Comparison of ENCODE assay signal across 20 cellular contexts in genomic region chr7:2487586-2488271, GRCh38. TPM values are rescaled to one million over a fixed set of nuclear protein-coding genes. Genes with fewer than 3 reads are reported as not detected.
DNase-seq lines count a peak whose midpoint lies in the region; ATAC-seq and TF ChIP-seq lines count a peak whose summit lies in the region.
"Had no signal": no experiment of that assay in that cellular context is flagged by ENCODE, and none has a peak within 500 bp of the region (broad histone marks: within the 10 kb centered on the region; RNA-seq: fewer than 3 reads in every experiment).

No MANE protein-coding gene starts in this region.

- H3K9ac ChIP-seq in BLaER1 treated with 17β-estradiol and CSF1 and Interleukin-3, amounts not matched to agents 10 nM and 100 nM = peak overlapping the region in 8 of 11 experiments; percentile 2 to 65 (median 35); a peak in 11 of 22 replicates

- in situ Hi-C loops in gastrocnemius medialis (cut with MboI; ENCODE audit: low sequenced_read_pairs in 4 of 4) = no loop called here

- H3K4me2 ChIP-seq in BLaER1 treated with 17β-estradiol and CSF1 and Interleukin-3, amounts not matched to agents 10 nM and 100 nM = peak overlapping the region; percentile 45 to 93 (median 86)

- peak overlapping the region in 6 of 11 experiments; percentile 27 to 74 (median 60); a peak in 11 of 22 replicates for H3K27ac ChIP-seq in BLaER1 treated with 17β-estradiol and CSF1 and Interleukin-3, amounts not matched to agents 10 nM and 100 nM
- H3K27ac ChIP-seq in SJCRH30 (no peak overlapping the region), gastrocnemius medialis (peak overlapping the region; percentile 25 to 73 (median 58))
- H3K27ac ChIP-seq: SJSA1 had no signal

- H3K36me3 Mint-ChIP-seq in T-helper 17 cell (ENCODE audit: low read depth) = peaks cover 3% of the 10 kb centered on the region
- H3K36me3 Mint-ChIP-seq: activated CD8-positive, alpha-beta memory T cell treated with anti-CD3 and anti-CD28 coated beads, Interleukin-2, amount 10 ng/mL, durations not matched to agents 7 days and 5 days had no signal

- no peak for TF ChIP-seq POLR2A in gastrocnemius medialis (IDR thresholded peaks at IDR 0.05)

- no peaks in the 10 kb centered on the region for H3K36me3 ChIP-seq in BLaER1 treated with 17β-estradiol and CSF1 and Interleukin-3, amounts not matched to agents 10 nM and 100 nM
- H3K36me3 ChIP-seq in SJCRH30 (no peaks in the 10 kb centered on the region), gastrocnemius medialis (no peaks in the 10 kb centered on the region)
- H3K36me3 ChIP-seq: SJSA1 had no signal

- no peaks in the 10 kb centered on the region for H3K27me3 Mint-ChIP-seq in T-helper 17 cell

- peaks cover 4 to 8% (median 5%) of the 10 kb centered on the region in 11 experiments; a peak in 16 of 22 replicates for H3K9me3 ChIP-seq in BLaER1 treated with 17β-estradiol and CSF1 and Interleukin-3, amounts not matched to agents 10 nM and 100 nM (replicated peaks in 1 of 11)
- peaks cover 4% of the 10 kb centered on the region; the same call in 1 of the 2 replicates for H3K9me3 ChIP-seq in SJCRH30 (replicated peaks)
- H3K9me3 ChIP-seq in gastrocnemius medialis = no peaks in the 10 kb centered on the region
- no peaks in the 10 kb centered on the region for H3K9me3 ChIP-seq in T-helper 17 cell (ENCODE audit: control insufficient read depth, low read length, poor library complexity, severe bottlenecking)
- H3K9me3 ChIP-seq: SJSA1 had no signal

- intact Hi-C loops in left cardiac atrium (cut with DNase I) = no loop called here
- intact Hi-C loops in gastrocnemius medialis (cut with DNase I; ENCODE audit: low total_unique reads) = no loop called here

- no peak overlapping the region for H3K4me3 Mint-ChIP-seq in T-helper 17 cell
- H3K4me3 Mint-ChIP-seq: activated CD8-positive, alpha-beta memory T cell treated with anti-CD3 and anti-CD28 coated beads, Interleukin-2, amount 10 ng/mL, durations not matched to agents 7 days and 5 days had no signal

- peaks cover 0 to 10% (median 0%) of the 10 kb centered on the region in 11 experiments; a peak in 3 of 22 replicates for H3K27me3 ChIP-seq in BLaER1 treated with 17β-estradiol and CSF1 and Interleukin-3, amounts not matched to agents 10 nM and 100 nM
- H3K27me3 ChIP-seq in SJCRH30 = no peaks in the 10 kb centered on the region
- H3K27me3 ChIP-seq in gastrocnemius medialis = peaks cover 0 to 8% (median 6%) of the 10 kb centered on the region in 3 donors
- H3K27me3 ChIP-seq: SJSA1 had no signal

- H4K20me1 ChIP-seq in BLaER1 treated with 17β-estradiol and CSF1 and Interleukin-3, amounts not matched to agents 10 nM and 100 nM = no peaks in the 10 kb centered on the region

- peak; percentile 77 to 82 for DNase-seq in SJCRH30
- DNase-seq in left cardiac atrium = no peak
- peak in 1 of 2 donors; percentile 48 for DNase-seq in gastrocnemius medialis
- no peak for DNase-seq in activated CD4-positive, alpha-beta T cell treated with anti-CD3 and anti-CD28 coated beads for 1 hour
- DNase-seq in T-helper 17 cell = no peak
- no peak for DNase-seq in dermis blood vessel endothelial cell
- DNase-seq: activated CD8-positive, alpha-beta memory T cell treated with anti-CD3 and anti-CD28 coated beads, Interleukin-2, amount 10 ng/mL, durations not matched to agents 7 days and 5 days; activated effector memory CD4-positive, alpha-beta T cell treated with anti-CD3 and anti-CD28 coated beads, Interleukin-2, amount 50 U/mL, for 16 hours; anterior cingulate cortex; erythroblast; NCI-H187 treated with DMSO at 0.1 percent for 48 hours; NCI-H524; posterior cingulate gyrus; stimulated activated CD4-positive, alpha-beta T cell treated with anti-CD3 and anti-CD28 coated beads, Interleukin-15, amount 100 ng/mL, for 24 hours had no signal

- ATAC-seq in left cardiac atrium = peak; percentile 25 to 79
- ATAC-seq in gastrocnemius medialis = no peak
- no peak for ATAC-seq in HG02678 (IDR thresholded peaks at IDR 0.05; ENCODE audit: unreplicated experiment)
- no peak for ATAC-seq in T-helper 17 cell
- ATAC-seq: activated CD4-positive, CD25-positive, alpha-beta regulatory T cell treated with anti-CD3 and anti-CD28 coated beads, Interleukin-2, amount 50 U/mL, for 24 hours; activated CD8-positive, alpha-beta memory T cell treated with anti-CD3 and anti-CD28 coated beads, Interleukin-2, amount 10 ng/mL, durations not matched to agents 7 days and 5 days had no signal

- H3K4me1 Mint-ChIP-seq in T-helper 17 cell = peaks cover 3% of the 10 kb centered on the region
- H3K4me1 Mint-ChIP-seq: activated CD8-positive, alpha-beta memory T cell treated with anti-CD3 and anti-CD28 coated beads, Interleukin-2, amount 10 ng/mL, durations not matched to agents 7 days and 5 days had no signal

- no peak overlapping the region for H3K27ac Mint-ChIP-seq in T-helper 17 cell
- H3K27ac Mint-ChIP-seq: activated CD8-positive, alpha-beta memory T cell treated with anti-CD3 and anti-CD28 coated beads, Interleukin-2, amount 10 ng/mL, durations not matched to agents 7 days and 5 days had no signal

- no peak for TF ChIP-seq CTCF in gastrocnemius medialis (IDR thresholded peaks at IDR 0.05 in 4 of 5, conservative IDR thresholded peaks at IDR 0.05 in 1 of 5)

- peaks cover 30 to 74% (median 68%) of the 10 kb centered on the region in 10 experiments for H3K4me1 ChIP-seq in BLaER1 treated with 17β-estradiol and CSF1 and Interleukin-3, amounts not matched to agents 10 nM and 100 nM
- H3K4me1 ChIP-seq in SJCRH30 (peaks cover 21% of the 10 kb centered on the region), gastrocnemius medialis (peaks cover 17 to 20% of the 10 kb centered on the region in 2 donors)
- H3K4me1 ChIP-seq: SJSA1 had no signal

- no peak overlapping the region for H3K4me3 ChIP-seq in BLaER1 treated with 17β-estradiol and CSF1 and Interleukin-3, amounts not matched to agents 10 nM and 100 nM
- no peak overlapping the region for H3K4me3 ChIP-seq in SJCRH30
- no peak overlapping the region for H3K4me3 ChIP-seq in gastrocnemius medialis
- H3K4me3 ChIP-seq: SJSA1 had no signal

RNA-seq across cellular contexts. Expression of gene GRIFIN, which starts 11.5 kb away (rescaled TPM):
- not detected in 2 replicates for total RNA-seq in SJCRH30 (2014; rRNA removed; shearing (Covaris generic))
- not detected for total RNA-seq in left cardiac atrium
- not detected for total RNA-seq in gastrocnemius medialis
- not detected for total RNA-seq in T-helper 17 cell
- total RNA-seq in dermis blood vessel endothelial cell = not detected in 2 replicates
- total RNA-seq: activated CD8-positive, alpha-beta memory T cell treated with anti-CD3 and anti-CD28 coated beads, Interleukin-2, amount 10 ng/mL, durations not matched to agents 7 days and 5 days; H4; HT-29; SJSA1 had no signal

RNA-seq across cellular contexts. Expression of gene LFNG, which starts 31.8 kb away (rescaled TPM):
- 20.3 and 25.2 TPM in 2 replicates for total RNA-seq in SJCRH30 (2014; rRNA removed; shearing (Covaris generic))
- total RNA-seq in left cardiac atrium (1 to 10 TPM; 8.7 to 9.2 TPM), gastrocnemius medialis (1 to 10 TPM; 1.0 to 5.9 (median 1.7) TPM), T-helper 17 cell (100 to 1,000 TPM; 110 to 116 TPM), dermis blood vessel endothelial cell (26.4 and 36.4 TPM in 2 replicates)

Comparison
In these comparisons a context has a peak if more than half of its experiments do, and no peak if none do; other contexts are left out.
1. DNase-seq: peak in SJCRH30 (2 of 2); none in left cardiac atrium (single experiment), activated CD4-positive, alpha-beta T cell treated with anti-CD3 and anti-CD28 coated beads for 1 hour (single experiment), T-helper 17 cell (0 of 3) and dermis blood vessel endothelial cell (single experiment).
2. ATAC-seq: peak in left cardiac atrium (2 of 2); none in gastrocnemius medialis (0 of 2), HG02678 (single experiment) and T-helper 17 cell (single experiment).